ENCODE assay signal across 9 cellular contexts in the genomic region with DNA sequence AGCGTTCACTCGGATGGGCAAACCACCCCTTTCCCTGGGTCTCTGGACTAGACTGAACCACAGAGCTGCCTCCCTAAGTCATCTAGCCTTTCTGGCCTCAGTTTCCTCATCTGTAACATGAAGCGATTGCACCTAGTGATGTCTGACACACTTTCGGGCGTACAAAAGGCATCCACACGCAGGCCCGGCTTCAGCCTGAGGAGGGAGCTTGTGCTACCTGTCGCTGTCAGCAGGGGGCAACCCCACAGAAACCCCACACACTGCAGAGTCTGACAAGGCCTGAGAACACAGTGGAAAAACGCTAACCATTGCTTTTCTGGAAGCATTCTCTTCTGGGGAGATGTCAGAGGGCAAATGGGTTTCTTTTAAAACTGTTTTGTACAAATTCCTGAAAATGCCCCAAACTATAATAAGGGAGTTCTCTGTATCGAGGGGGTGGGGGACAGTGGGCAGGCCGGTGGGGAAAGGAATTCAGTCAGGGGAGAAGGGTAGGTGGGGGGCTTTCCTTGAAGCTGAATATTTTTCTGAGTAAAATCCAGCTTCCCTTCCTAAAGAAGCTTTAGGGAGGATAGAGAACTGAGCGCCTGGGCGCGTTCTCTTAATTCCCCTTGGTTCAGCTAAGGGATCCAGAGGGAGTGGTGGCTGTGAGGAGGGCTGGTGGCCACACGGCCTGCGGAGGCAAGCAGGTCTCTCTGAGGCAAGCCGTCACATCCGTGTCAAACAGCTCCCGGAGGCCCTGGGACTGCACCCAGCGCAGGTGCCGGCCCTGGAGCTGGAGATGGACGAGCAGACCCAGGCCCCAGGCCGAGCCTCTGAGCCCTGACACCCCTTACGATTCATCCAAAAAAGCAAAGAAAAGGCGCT. TPM values are rescaled to one million over a fixed set of nuclear protein-coding genes. Genes with fewer than 3 reads are reported as not detected.
DNase-seq lines count a peak whose midpoint lies in the region; ATAC-seq, FAIRE-seq and TF ChIP-seq lines count a peak whose summit lies in the region.
"Had no signal": no experiment of that assay in that cellular context is flagged by ENCODE, and none has a peak within 500 bp of the region (broad histone marks: within the 10 kb centered on the region; RNA-seq: fewer than 3 reads in every experiment).

No MANE protein-coding gene starts in this region.

- DNase-seq in 8988T (peak; percentile 68), GM12891 (ENCODE audit: insufficient read length, low spot score) (peak; percentile 68), NCI-H510A treated with DMSO at 0.1 percent for 48 hours (lab: John Stamatoyannopoulos, UW) (peak; percentile 30), epidermal melanocyte (ENCODE audit: insufficient read length, low spot score) (peak; percentile 49), mucosa of gallbladder (ENCODE audit: low spot score) (peak; percentile 43), testis (peak; percentile 72)
- DNase-seq in activated CD4-positive, alpha-beta T cell treated with anti-CD3 and anti-CD28 coated beads, Interleukin-2, amount 50 U/mL, for 4 hours, result peak; percentile 20 to 34

- no peaks in the 10 kb centered on the region for H3K9me3 ChIP-seq in testis

- no peaks in the 10 kb centered on the region for H3K4me1 ChIP-seq in testis

- no peaks in the 10 kb centered on the region for H3K27me3 ChIP-seq in testis

- intact Hi-C loops in testis (cut with DNase I; ENCODE audit: low total_unique reads), result no loop called here

- no peak overlapping the region for H3K4me3 ChIP-seq in testis

- H3K27ac ChIP-seq in testis, result no peak overlapping the region

- no peak for TF ChIP-seq POLR2A in GM12891 (IDR thresholded peaks at IDR 0.05; ENCODE audit: low read depth, low read length)
- TF ChIP-seq POLR2A in testis (IDR thresholded peaks at IDR 0.05), result no peak

- peak; percentile 92 for FAIRE-seq in GM12891 (lab: Jason Lieb, UNC)

- WGBS in testis, 2 donors, result 51 to 64% methylated on average over 25 of the region's 25 CpGs

- H3K36me3 ChIP-seq in testis (ENCODE audit: low read depth, missing control alignments), result no peaks in the 10 kb centered on the region

- TF ChIP-seq CTCF in testis (IDR thresholded peaks at IDR 0.05), result peak in 2 of 3 experiments; percentile 49 to 53

- ATAC-seq in HG02798 (IDR thresholded peaks at IDR 0.05; ENCODE audit: poor library complexity, unreplicated experiment), result peak; percentile 86

TF ChIP-seq in GM12891, 5 proteins besides CTCF, POLR2A, EP300 and RAD21:
- no peak for TF ChIP-seq POLR2AphosphoS5 (IDR thresholded peaks at IDR 0.05; ENCODE audit: low read depth, low read length)
- no peak for TF ChIP-seq POU2F2 (IDR thresholded peaks at IDR 0.05; ENCODE audit: low read depth, low read length)
- TF ChIP-seq PAX5 (IDR thresholded peaks at IDR 0.05; ENCODE audit: insufficient read depth, low read length, severe bottlenecking), result no peak
- no peak for TF ChIP-seq SPI1 (IDR thresholded peaks at IDR 0.05; ENCODE audit: low read depth, low read length)

RNA-seq across cellular contexts. Expression of a gene that starts 0.6 kb away (rescaled TPM):
- not detected for polyA plus RNA-seq in GM12891 (2012; ENCODE audit: low read depth, missing spikeins)
- total RNA-seq in mucosa of gallbladder, result 0.95 TPM
- total RNA-seq in testis, result under 1 TPM; 0.43 to 0.63 TPM
- polyA plus RNA-seq in testis (ENCODE audit: insufficient read depth, low read depth, low replicate concordance), result 0.34 TPM
- total RNA-seq: skeletal muscle tissue had no signal
